ENCODE assay signal across 1 cellular context in genomic region chr6:27138398-27138797, GRCh38.
TF ChIP-seq lines count a peak whose summit lies in the region.

No MANE protein-coding gene starts in this region.

TF ChIP-seq in K562, 482 proteins besides CTCF, POLR2A, EP300 and RAD21 (continued from another document and continues in another):
- TF ChIP-seq MGA (IDR thresholded peaks at IDR 0.05) = no peak
- no peak for TF ChIP-seq ZNF586 (CRISPR knock-in tag; conservative IDR thresholded peaks at IDR 0.05)
- peak; percentile 41; the same call in 1 of the 2 replicates for TF ChIP-seq ATF3 (IDR thresholded peaks at IDR 0.05)
- TF ChIP-seq ATF3 (CRISPR knock-in tag; conservative IDR thresholded peaks at IDR 0.05) = no peak; the same call in 1 of the 2 replicates
- no peak for TF ChIP-seq FOXA3 (CRISPR knock-in tag; conservative IDR thresholded peaks at IDR 0.05 in 1 of 2, IDR thresholded peaks at IDR 0.05 in 1 of 2)
- no peak for TF ChIP-seq EZH2 (IDR thresholded peaks at IDR 0.05; ENCODE audit: borderline replicate concordance, low read depth, low read length)
- TF ChIP-seq PCBP2 (IDR thresholded peaks at IDR 0.05; ENCODE audit: low read depth, low read length, poor library complexity, severe bottlenecking) = no peak
- no peak for TF ChIP-seq RREB1 (CRISPR knock-in tag; IDR thresholded peaks at IDR 0.05)
- no peak for TF ChIP-seq U2AF2 (optimal IDR thresholded peaks at IDR 0.05; ENCODE audit: low read depth, low read length)
- no peak for TF ChIP-seq HDAC3 (IDR thresholded peaks at IDR 0.05; ENCODE audit: borderline replicate concordance, partially characterized antibody)
- TF ChIP-seq BCL6 (CRISPR knock-in tag; IDR thresholded peaks at IDR 0.05) = 0 out of 2 replicates have a peak, but pooled peaks have one; percentile 3
- TF ChIP-seq ZNF551 (CRISPR knock-in tag; IDR thresholded peaks at IDR 0.05) = no peak
- TF ChIP-seq E2F1 (CRISPR knock-in tag; IDR thresholded peaks at IDR 0.05) = no peak
- TF ChIP-seq ZNF717 (CRISPR knock-in tag; IDR thresholded peaks at IDR 0.05) = no peak
- TF ChIP-seq ZNF134 (CRISPR knock-in tag; conservative IDR thresholded peaks at IDR 0.05) = 0 out of 2 replicates have a peak, but pooled peaks have one; percentile 4
- TF ChIP-seq ZNF384 (IDR thresholded peaks at IDR 0.05; ENCODE audit: low read depth, low read length) = no peak
- TF ChIP-seq PRMT5 (CRISPR knock-in tag; IDR thresholded peaks at IDR 0.05) = no peak
- TF ChIP-seq MEF2A (IDR thresholded peaks at IDR 0.05; ENCODE audit: control insufficient read depth, low read depth, low read length) = no peak
- no peak for TF ChIP-seq ZNF589 (CRISPR knock-in tag; IDR thresholded peaks at IDR 0.05; ENCODE audit: low read depth)
- no peak for TF ChIP-seq SPI1 (IDR thresholded peaks at IDR 0.05; ENCODE audit: borderline replicate concordance, low read depth, low read length)
- no peak for TF ChIP-seq NFYB (IDR thresholded peaks at IDR 0.05; ENCODE audit: extremely low read depth, insufficient read length)
- TF ChIP-seq EGR1 (conservative IDR thresholded peaks at IDR 0.05) = no peak
- TF ChIP-seq ATF7 (IDR thresholded peaks at IDR 0.05) = peak; percentile 37; the same call in 1 of the 2 replicates
- TF ChIP-seq ZNF740 (CRISPR knock-in tag; IDR thresholded peaks at IDR 0.05) = no peak
- TF ChIP-seq ZNF740 (tag; IDR thresholded peaks at IDR 0.05) = no peak
